In genomic region chr2:104857262-104858221, GRCh38 we compare ENCODE assay signal across 10 cellular contexts. TPM values are rescaled to one million over a fixed set of nuclear protein-coding genes. Genes with fewer than 3 reads are reported as not detected.
DNase-seq lines count a peak whose midpoint lies in the region; ATAC-seq and TF ChIP-seq lines count a peak whose summit lies in the region.
"Had no signal": no experiment of that assay in that cellular context is flagged by ENCODE, and none has a peak within 500 bp of the region (broad histone marks: within the 10 kb centered on the region; RNA-seq: fewer than 3 reads in every experiment).

No MANE protein-coding gene starts in this region.

- WGBS in hepatocyte (ENCODE audit: low lambda C conversion rate, missing lambda C conversion rate), result 3% methylated on average over 37 of the region's 38 CpGs
- 7 to 15% (median 14%) methylated on average over 38 of the region's 38 CpGs for WGBS in stomach, 5 donors

- H3K27ac ChIP-seq in Panc1 (ENCODE audit: low read length) (no peak overlapping the region), hepatocyte (no peak overlapping the region), stomach (no peak overlapping the region)
- H3K27ac ChIP-seq: esophagus squamous epithelium had no signal

- H3K4me1 ChIP-seq in Panc1 (ENCODE audit: control insufficient read depth, insufficient read depth, low read length) (no peaks in the 10 kb centered on the region), hepatocyte (ENCODE audit: insufficient read depth) (peaks cover 10% of the 10 kb centered on the region), stomach (peaks cover 19 to 56% (median 46%) of the 10 kb centered on the region in 4 donors)

- peaks cover 6% of the 10 kb centered on the region for H3K27me3 ChIP-seq in Panc1 (ENCODE audit: control insufficient read depth, insufficient read depth, low read length)
- peaks cover 82% of the 10 kb centered on the region for H3K27me3 ChIP-seq in hepatocyte
- H3K27me3 ChIP-seq in stomach, result peaks cover 52 to 99% (median 83%) of the 10 kb centered on the region in 3 donors

- no peaks in the 10 kb centered on the region for H3K9me3 Mint-ChIP-seq in activated CD4-positive, alpha-beta T cell treated with anti-CD3 and anti-CD28 coated beads, Interleukin-2, amount 10 ng/mL, durations not matched to agents 7 days and 5 days

- intact Hi-C loops in Panc1 (cut with micrococcal nuclease; ENCODE audit: unreplicated experiment) (no loop called here), stomach (cut with DNase I; ENCODE audit: low total_unique reads) (no loop called here)

- H3K36me3 Mint-ChIP-seq in activated CD4-positive, alpha-beta T cell treated with anti-CD3 and anti-CD28 coated beads, Interleukin-2, amount 10 ng/mL, durations not matched to agents 7 days and 5 days (ENCODE audit: low read depth), result peaks cover 8% of the 10 kb centered on the region

- H3K79me2 ChIP-seq in hepatocyte, result no peaks in the 10 kb centered on the region

- H3K4me3 Mint-ChIP-seq in activated CD4-positive, alpha-beta T cell treated with anti-CD3 and anti-CD28 coated beads, Interleukin-2, amount 10 ng/mL, durations not matched to agents 7 days and 5 days, result peak overlapping the region; percentile 63

- peak overlapping the region; percentile 68 for H3K4me2 ChIP-seq in hepatocyte

- H3K9me3 ChIP-seq in Panc1 (ENCODE audit: control insufficient read depth, insufficient read depth, low read depth, low read length), result no peaks in the 10 kb centered on the region
- H3K9me3 ChIP-seq in hepatocyte (ENCODE audit: low read depth), result no peaks in the 10 kb centered on the region
- H3K9me3 ChIP-seq in stomach, result peaks cover 0 to 26% (median 1%) of the 10 kb centered on the region in 4 donors
- H3K9me3 ChIP-seq: esophagus squamous epithelium had no signal

- DNase-seq in activated CD4-positive, alpha-beta T cell treated with anti-CD3 and anti-CD28 coated beads, Interleukin-2, amount 10 ng/mL, durations not matched to agents 7 days and 5 days, result no peak
- no peak for DNase-seq in activated CD4-positive, alpha-beta T cell treated with anti-CD3 and anti-CD28 coated beads, Interleukin-2, amount 50 U/mL, for 1 hour
- DNase-seq in Panc1 (ENCODE audit: low read depth, low spot score) (no peak), hepatocyte (ENCODE audit: low spot score) (no peak), stomach (no peak), NCI-H2029 treated with DMSO at 0.1 percent for 48 hours (lab: John Stamatoyannopoulos, UW) (no peak), NCI-H446 treated with DMSO at 0.1 percent for 48 hours (lab: John Stamatoyannopoulos, UW) (no peak)
- DNase-seq: esophagus squamous epithelium had no signal

- H4K20me1 ChIP-seq in hepatocyte (ENCODE audit: insufficient read depth, poor library complexity, severe bottlenecking), result no peaks in the 10 kb centered on the region

- H3K4me1 Mint-ChIP-seq in activated CD4-positive, alpha-beta T cell treated with anti-CD3 and anti-CD28 coated beads, Interleukin-2, amount 10 ng/mL, durations not matched to agents 7 days and 5 days, result peaks cover 33% of the 10 kb centered on the region

- no peaks in the 10 kb centered on the region for H3K9me2 ChIP-seq in hepatocyte (replicated peaks; ENCODE audit: insufficient read depth)

- H3K27me3 Mint-ChIP-seq in activated CD4-positive, alpha-beta T cell treated with anti-CD3 and anti-CD28 coated beads, Interleukin-2, amount 10 ng/mL, durations not matched to agents 7 days and 5 days, result peaks cover 74% of the 10 kb centered on the region

- no peak overlapping the region for H2AFZ ChIP-seq in hepatocyte

- H3K27ac Mint-ChIP-seq in activated CD4-positive, alpha-beta T cell treated with anti-CD3 and anti-CD28 coated beads, Interleukin-2, amount 10 ng/mL, durations not matched to agents 7 days and 5 days, result peak overlapping the region; percentile 75

- ATAC-seq in Panc1, result no peak
- ATAC-seq in HG03460 (IDR thresholded peaks at IDR 0.05; ENCODE audit: unreplicated experiment), result no peak

- CTCF ChIA-PET in activated CD4-positive, alpha-beta T cell treated with anti-CD3 and anti-CD28 coated beads, Interleukin-2, amount 10 ng/mL, durations not matched to agents 7 days and 5 days (lab: Charles Lee), result interaction anchor here (1.5 kb wide), 1 partner anchor 9 kb away, joined by 5 read pairs; no protein-coding TSS in a partner anchor
- CTCF ChIA-PET in Panc1 (lab: Charles Lee), result no interaction called here

- H3K36me3 ChIP-seq in Panc1 (ENCODE audit: control insufficient read depth, insufficient read depth, low read length) (no peaks in the 10 kb centered on the region), hepatocyte (replicated peaks; ENCODE audit: insufficient read depth, low read depth) (no peaks in the 10 kb centered on the region), stomach (no peaks in the 10 kb centered on the region)
- H3K36me3 ChIP-seq: esophagus squamous epithelium had no signal

- BruUV-seq in Panc1 (replicated peaks; lab: Mats Ljungman, UMichigan), result no TSS peak

- H3K4me3 ChIP-seq in Panc1 (ENCODE audit: low read depth in 2 of 2, low read length in 2 of 2), result peak overlapping the region; percentile 20 to 34; a peak in 3 of 4 replicates
- no peak overlapping the region for H3K4me3 ChIP-seq in hepatocyte
- peak overlapping the region in 3 of 4 donors; percentile 0 to 43 (median 37) for H3K4me3 ChIP-seq in stomach

- TF ChIP-seq CTCF in Panc1 (IDR thresholded peaks at IDR 0.05) (no peak), hepatocyte (IDR thresholded peaks at IDR 0.05; ENCODE audit: poor library complexity) (no peak), stomach (IDR thresholded peaks at IDR 0.05) (no peak)

- POLR2A ChIA-PET in activated CD4-positive, alpha-beta T cell treated with anti-CD3 and anti-CD28 coated beads, Interleukin-2, amount 10 ng/mL, durations not matched to agents 7 days and 5 days (lab: Charles Lee), result no interaction called here
- POLR2A ChIA-PET in Panc1 (lab: Charles Lee), result no interaction called here

- no peak for TF ChIP-seq POLR2A in stomach (IDR thresholded peaks at IDR 0.05)

- in situ Hi-C loops in Panc1 (cut with HindIII; ENCODE audit: low pct_unique_long_range_greater_than_20kb, low sequenced_read_pairs), result no loop called here

- TF ChIP-seq EP300 in stomach (IDR thresholded peaks at IDR 0.05), result no peak

RNA-seq across cellular contexts. Expression of gene POU3F3, which starts 3.6 kb away (rescaled TPM):
- not detected for total RNA-seq in activated CD4-positive, alpha-beta T cell treated with anti-CD3 and anti-CD28 coated beads, Interleukin-2, amount 10 ng/mL, durations not matched to agents 7 days and 5 days
- total RNA-seq in Panc1 (2021; ENCODE audit: unreplicated experiment), result 0.36 TPM
- polyA plus RNA-seq in Panc1 (2012; ENCODE audit: insufficient read length), result 0.21 TPM
- total RNA-seq in hepatocyte, result not detected in 2 replicates
- polyA plus RNA-seq in hepatocyte, result not detected in 2 replicates
- under 1 TPM in 1 of 5 donors, not detected in 4; 0.37 TPM for total RNA-seq in stomach
- under 1 TPM in 1 of 3 donors, not detected in 2; 0.93 TPM for polyA plus RNA-seq in stomach
- total RNA-seq: NCI-H460 had no signal
